8 cellular contexts compared by ENCODE assay signal in the genomic region with DNA sequence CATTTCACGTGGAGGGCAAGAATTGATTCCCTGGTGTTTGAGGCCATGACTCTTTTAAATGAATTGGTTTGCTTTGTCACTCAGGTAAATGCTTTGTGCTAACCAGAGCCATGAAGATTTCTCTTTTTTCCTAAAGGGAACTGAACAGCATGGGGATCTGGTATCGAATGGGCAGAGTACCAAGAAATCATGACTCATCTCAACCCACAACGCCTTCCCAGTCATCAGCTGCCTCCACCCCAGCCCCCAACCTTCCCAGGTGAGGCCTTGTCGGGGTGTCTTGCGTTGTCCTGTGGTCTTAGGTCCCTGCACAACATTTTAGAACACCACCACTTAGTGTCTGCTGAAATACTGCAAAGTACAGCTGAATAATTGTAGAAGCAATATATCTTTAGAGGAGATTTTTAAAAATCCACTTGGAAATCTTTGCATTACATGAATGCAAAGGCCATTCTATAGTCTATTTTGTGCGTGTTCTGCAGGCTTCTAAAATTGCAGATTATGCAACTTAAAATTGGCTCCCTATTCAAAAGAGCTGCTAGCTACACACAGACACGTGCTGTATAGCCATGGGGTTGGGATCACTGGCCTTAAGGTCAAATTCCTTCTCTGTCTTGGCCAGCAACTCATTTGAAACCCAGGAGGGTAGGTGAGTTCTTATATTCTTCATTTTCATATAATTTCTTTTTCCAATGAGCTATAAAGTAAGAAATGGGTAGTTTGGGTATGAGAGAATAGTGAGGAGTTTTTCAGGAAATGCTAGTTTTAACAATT.
DNase-seq lines count a peak whose midpoint lies in the region; ATAC-seq, FAIRE-seq and TF ChIP-seq lines count a peak whose summit lies in the region.

No MANE protein-coding gene starts in this region.

- no peak for FAIRE-seq in urothelium cell line (lab: Jason Lieb, UNC)

- no peaks in the 10 kb centered on the region for H3K9me3 Mint-ChIP-seq in MCF 10A (ENCODE audit: unreplicated experiment)

- H3K27me3 ChIP-seq in breast epithelium, result no peaks in the 10 kb centered on the region

- H3K36me3 ChIP-seq in breast epithelium, result no peaks in the 10 kb centered on the region

- H3K27ac Mint-ChIP-seq in MCF 10A (ENCODE audit: low read depth, unreplicated experiment), result no peak overlapping the region

- CTCF ChIA-PET in MCF 10A (lab: Yijun Ruan, JAX), result interaction anchor here (0.6 to 1.5 kb wide), 12 partner anchors 9 to 1203 kb away, joined by 3 to 6 read pairs (median 3); no protein-coding TSS in a partner anchor

- H3K36me3 Mint-ChIP-seq in MCF 10A (ENCODE audit: insufficient read depth, unreplicated experiment), result no peaks in the 10 kb centered on the region

- intact Hi-C loops in MCF 10A (cut with micrococcal nuclease) (loop anchor here (10.0 kb wide), 1 partner anchor 651 kb away; a partner anchor contains a TSS), breast epithelium (cut with DNase I; ENCODE audit: low total_unique reads) (loop anchor here (10.0 kb wide), 1 partner anchor 91 kb away; no protein-coding TSS in a partner anchor)

- no peak overlapping the region for H3K4me3 ChIP-seq in breast epithelium
- no peak overlapping the region for H3K4me3 ChIP-seq in fibroblast of pulmonary artery (replicated peaks; ENCODE audit: low read depth, low read length)

- no peak overlapping the region for H3K4me3 Mint-ChIP-seq in MCF 10A (ENCODE audit: unreplicated experiment)

- no peaks in the 10 kb centered on the region for H3K4me1 Mint-ChIP-seq in MCF 10A (ENCODE audit: insufficient read depth, unreplicated experiment)

- H3K4me1 ChIP-seq in breast epithelium, result no peaks in the 10 kb centered on the region

- POLR2A ChIA-PET in MCF 10A (lab: Yijun Ruan, JAX), result interaction anchor here (0.6 to 1.0 kb wide), 3 partner anchors 47 to 726 kb away, joined by 3 read pairs; no protein-coding TSS in a partner anchor

- H3K27ac ChIP-seq in breast epithelium, result no peak overlapping the region

- BruUV-seq in MCF 10A (replicated peaks; lab: Mats Ljungman, UMichigan), result no TSS peak

- H3K9me3 ChIP-seq in breast epithelium, result no peaks in the 10 kb centered on the region

- no peaks in the 10 kb centered on the region for H3K27me3 Mint-ChIP-seq in MCF 10A (ENCODE audit: insufficient read depth, unreplicated experiment)

- no peak for ATAC-seq in GM21576 (IDR thresholded peaks at IDR 0.05; ENCODE audit: unreplicated experiment)

- TF ChIP-seq CTCF in MCF 10A (IDR thresholded peaks at IDR 0.05; ENCODE audit: unreplicated experiment), result no peak
- no peak for TF ChIP-seq CTCF in breast epithelium (IDR thresholded peaks at IDR 0.05)
- no peak for TF ChIP-seq CTCF in fibroblast of pulmonary artery (IDR thresholded peaks at IDR 0.05; ENCODE audit: low read length, missing control alignments)

- DNase-seq in MCF 10A (ENCODE audit: unreplicated experiment), result peak; percentile 81
- no peak for DNase-seq in breast epithelium (ENCODE audit: low spot score in 2 of 2)
- DNase-seq in SW480 (ENCODE audit: low spot score), result peak; percentile 47
- peak; percentile 45 for DNase-seq in fibroblast of pulmonary artery (ENCODE audit: low read depth)
- peak; percentile 76 for DNase-seq in urothelium cell line (ENCODE audit: low spot score)
- no peak for DNase-seq in kidney glomerular epithelial cell (lab: John Stamatoyannopoulos, UW)
- no peak for DNase-seq in inferior parietal cortex (ENCODE audit: extremely low spot score)

- no peak for TF ChIP-seq POLR2A in breast epithelium (IDR thresholded peaks at IDR 0.05)

Comparison
In these comparisons a context has a peak if more than half of its experiments do, and no peak if none do; other contexts are left out.
1. DNase-seq: peak in MCF 10A (single experiment), SW480 (single experiment), fibroblast of pulmonary artery (single experiment) and urothelium cell line (single experiment); none in breast epithelium (0 of 2), kidney glomerular epithelial cell (single experiment) and inferior parietal cortex (single experiment).